ENCODE assay signal across 11 cellular contexts in genomic region chr11:86551286-86551685, GRCh38.
A peak's percentile ranks its signal among the peaks of the same experiment; 100 is the strongest.
DNase-seq lines count a peak whose midpoint lies in the region; ATAC-seq and TF ChIP-seq lines count a peak whose summit lies in the region.
"Had no signal": no experiment of that assay in that cellular context is flagged by ENCODE, and none has a peak within 500 bp of the region (broad histone marks: within the 10 kb centered on the region; RNA-seq: fewer than 3 reads in every experiment).

No MANE protein-coding gene starts in this region.

- H3K9me3 ChIP-seq in lung (ENCODE audit: control insufficient read depth in 2 of 2, insufficient read depth in 1 of 2, low read length in 1 of 2), result no peaks in the 10 kb centered on the region

- TF ChIP-seq CTCF in AG09309 (IDR thresholded peaks at IDR 0.05; ENCODE audit: control insufficient read depth, insufficient read depth, low read depth, low read length, missing control alignments) (no peak), brain (conservative IDR thresholded peaks at IDR 0.05) (no peak), lung (IDR thresholded peaks at IDR 0.05; ENCODE audit: control extremely low read depth, extremely low read depth) (no peak)

- no peaks in the 10 kb centered on the region for H3K36me3 ChIP-seq in lung (ENCODE audit: control insufficient read depth in 2 of 2, insufficient read depth in 2 of 2, low read length in 2 of 2)

- peak overlapping the region; percentile 55 to 74 for H3K27ac ChIP-seq in lung (ENCODE audit: low read depth in 1 of 2, low read length in 1 of 2)
- H3K27ac ChIP-seq: KMS-11 had no signal

- H3K9me3 Mint-ChIP-seq in brain, result peaks cover 0 to 3% (median 0%) of the 10 kb centered on the region in 5 experiments
- no peaks in the 10 kb centered on the region for H3K9me3 Mint-ChIP-seq in activated naive CD8-positive, alpha-beta T cell treated with anti-CD3 and anti-CD28 coated beads, Interleukin-2, amount 50 U/mL, for 24 hours

- peak; percentile 67 for ATAC-seq in HG03175 (IDR thresholded peaks at IDR 0.05; ENCODE audit: unreplicated experiment)
- ATAC-seq in lung (ENCODE audit: insufficient read depth, low FRiP score), result peak; percentile 20
- no peak for ATAC-seq in activated naive CD8-positive, alpha-beta T cell treated with anti-CD3 and anti-CD28 coated beads, Interleukin-2, amount 50 U/mL, for 24 hours

- H3K27me3 Mint-ChIP-seq in brain, result no peaks in the 10 kb centered on the region
- peaks cover 6% of the 10 kb centered on the region for H3K27me3 Mint-ChIP-seq in activated naive CD8-positive, alpha-beta T cell treated with anti-CD3 and anti-CD28 coated beads, Interleukin-2, amount 50 U/mL, for 24 hours
- H3K27me3 Mint-ChIP-seq: activated naive CD8-positive, alpha-beta T cell had no signal

- H3K27ac Mint-ChIP-seq in brain, result peak overlapping the region in 3 of 5 experiments; percentile 23 to 77 (median 66)
- no peak overlapping the region for H3K27ac Mint-ChIP-seq in activated naive CD8-positive, alpha-beta T cell treated with anti-CD3 and anti-CD28 coated beads, Interleukin-2, amount 50 U/mL, for 24 hours
- H3K27ac Mint-ChIP-seq: activated naive CD8-positive, alpha-beta T cell had no signal

- peaks cover 12% of the 10 kb centered on the region for H3K4me1 Mint-ChIP-seq in brain
- no peaks in the 10 kb centered on the region for H3K4me1 Mint-ChIP-seq in activated naive CD8-positive, alpha-beta T cell treated with anti-CD3 and anti-CD28 coated beads, Interleukin-2, amount 50 U/mL, for 24 hours

- intact Hi-C loops in posterior vena cava (cut with DNase I), result loop anchor here in 1 of 2 donors (10.0 kb wide), 1 partner anchor 66 kb away; no protein-coding TSS in a partner anchor

- no peak overlapping the region for H3K4me3 Mint-ChIP-seq in brain
- H3K4me3 Mint-ChIP-seq in activated naive CD8-positive, alpha-beta T cell treated with anti-CD3 and anti-CD28 coated beads, Interleukin-2, amount 50 U/mL, for 24 hours, result no peak overlapping the region
- H3K4me3 Mint-ChIP-seq: activated naive CD8-positive, alpha-beta T cell had no signal

- H3K36me3 Mint-ChIP-seq in brain, result no peaks in the 10 kb centered on the region
- H3K36me3 Mint-ChIP-seq in activated naive CD8-positive, alpha-beta T cell treated with anti-CD3 and anti-CD28 coated beads, Interleukin-2, amount 50 U/mL, for 24 hours (ENCODE audit: low read depth), result no peaks in the 10 kb centered on the region
- H3K36me3 Mint-ChIP-seq: activated naive CD8-positive, alpha-beta T cell had no signal

- H3K4me3 ChIP-seq in AG09309 (ENCODE audit: control insufficient read depth, low read depth, low read length) (no peak overlapping the region), lung (no peak overlapping the region)

- H3K27me3 ChIP-seq in lung (ENCODE audit: control insufficient read depth, insufficient read depth), result no peaks in the 10 kb centered on the region

- H3K4me1 ChIP-seq in lung (ENCODE audit: control insufficient read depth in 2 of 2, insufficient read depth in 2 of 2, low read length in 2 of 2), result peaks cover 21 to 24% of the 10 kb centered on the region in 2 donors

- peak; percentile 81 for DNase-seq in AG09309 (ENCODE audit: low read depth)
- no peak for DNase-seq in lung (ENCODE audit: low spot score)
- DNase-seq in activated naive CD8-positive, alpha-beta T cell treated with anti-CD3 and anti-CD28 coated beads, Interleukin-2, amount 50 U/mL, for 24 hours, result no peak
- DNase-seq in central memory CD4-positive, alpha-beta T cell, result no peak
- DNase-seq in posterior vena cava (ENCODE audit: low spot score), result no peak
- no peak for DNase-seq in NOMO-1 treated with DMSO at 0.1 percent for 48 hours (lab: John Stamatoyannopoulos, UW; ENCODE audit: unreplicated experiment)
- DNase-seq: stimulated activated CD4-positive, alpha-beta T cell treated with anti-CD3 and anti-CD28 coated beads, Interleukin-2, amount 100 ng/mL, for 48 hours had no signal

- WGBS in lung, 2 donors, result 33 to 47% methylated on average over 1 of the region's 1 CpG
